8 cellular contexts compared by ENCODE assay signal in the genomic region with DNA sequence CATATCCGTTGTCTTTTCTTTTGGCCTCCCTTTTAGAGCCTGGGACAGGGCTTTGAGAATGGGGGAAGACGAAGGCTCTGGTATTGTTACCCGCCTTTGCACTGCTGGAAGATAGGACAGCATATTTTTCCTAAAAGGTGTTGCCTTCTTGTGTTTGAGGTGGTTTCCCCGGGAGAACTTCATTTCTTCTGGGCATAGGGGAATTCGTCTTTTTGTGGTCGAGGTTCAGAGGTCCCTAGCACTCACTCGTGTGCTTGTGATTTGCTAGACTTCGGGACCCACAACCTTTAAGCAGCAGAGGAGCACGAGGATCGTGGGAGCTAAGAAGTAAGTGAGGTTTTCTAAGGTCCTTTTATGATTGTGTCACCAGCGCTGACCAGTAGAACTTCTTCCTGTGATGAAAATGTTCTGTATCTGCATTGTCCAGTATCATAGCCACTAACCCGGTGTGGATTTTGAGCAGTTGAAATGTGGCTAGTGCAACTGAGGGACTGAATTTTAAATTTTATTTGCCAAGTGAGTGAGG.
DNase-seq lines count a peak whose midpoint lies in the region; ATAC-seq and TF ChIP-seq lines count a peak whose summit lies in the region.

No MANE protein-coding gene starts in this region.

- ATAC-seq in RWPE2 (ENCODE audit: low read depth) (peak; percentile 5; the same call in 2 of the 3 replicates), HG03196 (IDR thresholded peaks at IDR 0.05; ENCODE audit: unreplicated experiment) (no peak)

- H3K27me3 ChIP-seq in RWPE2 (ENCODE audit: insufficient read depth, poor library complexity, severe bottlenecking) (no peaks in the 10 kb centered on the region), neuron (ENCODE audit: insufficient read depth, low read length) (no peaks in the 10 kb centered on the region)

- H3K9me3 ChIP-seq in RWPE2 (ENCODE audit: severe bottlenecking) (no peaks in the 10 kb centered on the region), neuron (ENCODE audit: low read length) (peaks cover 11% of the 10 kb centered on the region)

- H3K36me3 ChIP-seq in RWPE2 (ENCODE audit: low read depth) (peaks cover 14% of the 10 kb centered on the region; the same call in 1 of the 2 replicates), neuron (ENCODE audit: insufficient read depth, low read length) (no peaks in the 10 kb centered on the region)

- DNase-seq in NCI-H345 (lab: John Stamatoyannopoulos, UW), result peak; percentile 25
- no peak for DNase-seq in NCI-H345 treated with DMSO at 0.1 percent for 48 hours (lab: John Stamatoyannopoulos, UW; ENCODE audit: unreplicated experiment)
- no peak for DNase-seq in RWPE2 (ENCODE audit: low spot score)
- DNase-seq in epithelial cell of esophagus (ENCODE audit: low read depth), result no peak
- no peak for DNase-seq in stimulated activated CD4-positive, alpha-beta T cell treated with anti-CD3 and anti-CD28 coated beads, Interleukin-15, amount 100 ng/mL, for 24 hours
- no peak for DNase-seq in DMS79 (lab: John Stamatoyannopoulos, UW)

- H2AFZ ChIP-seq in neuron (ENCODE audit: low read depth, low read length), result peak overlapping the region; percentile 84

- TF ChIP-seq CTCF in RWPE2 (IDR thresholded peaks at IDR 0.05; ENCODE audit: poor library complexity, severe bottlenecking), result no peak
- TF ChIP-seq CTCF in epithelial cell of esophagus (IDR thresholded peaks at IDR 0.05; ENCODE audit: insufficient read depth, low read depth, low read length, missing control alignments), result no peak

- H3K4me3 ChIP-seq in RWPE2 (ENCODE audit: severe bottlenecking), result peak overlapping the region; percentile 57
- peak overlapping the region; percentile 90 for H3K4me3 ChIP-seq in epithelial cell of esophagus (ENCODE audit: low read length)
- peak overlapping the region; percentile 85 for H3K4me3 ChIP-seq in neuron (ENCODE audit: low read length)

- peak overlapping the region; percentile 29 for H3K27ac ChIP-seq in RWPE2 (ENCODE audit: poor library complexity, severe bottlenecking)

- H3K4me1 ChIP-seq in RWPE2 (ENCODE audit: insufficient read depth, poor library complexity, severe bottlenecking) (peaks cover 17% of the 10 kb centered on the region), neuron (ENCODE audit: insufficient read depth, low read length) (peaks cover 12% of the 10 kb centered on the region)
